In genomic region chr5:157267025-157267424, GRCh38 we compare ENCODE assay signal across 8 cellular contexts. TPM values are rescaled to one million over a fixed set of nuclear protein-coding genes. Genes with fewer than 3 reads are reported as not detected.
DNase-seq lines count a peak whose midpoint lies in the region; ATAC-seq, FAIRE-seq and TF ChIP-seq lines count a peak whose summit lies in the region.

No MANE protein-coding gene starts in this region.

- no peak for DNase-seq in GM06990 (ENCODE audit: extremely low read depth, insufficient read length)
- DNase-seq in frontal cortex (ENCODE audit: low spot score in 2 of 2): no peak

- no peak for ATAC-seq in GM18909 (IDR thresholded peaks at IDR 0.05; ENCODE audit: poor library complexity, unreplicated experiment)
- no peak for ATAC-seq in GM19463 (IDR thresholded peaks at IDR 0.05; ENCODE audit: unreplicated experiment)
- ATAC-seq in GM19395 (IDR thresholded peaks at IDR 0.05; ENCODE audit: unreplicated experiment): no peak

- H4K20me1 ChIP-seq in OCI-LY3 (ENCODE audit: insufficient read depth, low read length): peaks cover 4% of the 10 kb centered on the region; the same call in 1 of the 2 replicates

- 74 to 88% methylated on average over 3 of the region's 3 CpGs for WGBS in esophagus, 2 donors

- TF ChIP-seq CTCF in GM06990 (IDR thresholded peaks at IDR 0.05; ENCODE audit: insufficient read depth, low read length, poor library complexity, severe bottlenecking) (no peak), OCI-LY3 (IDR thresholded peaks at IDR 0.05; ENCODE audit: low read depth, low read length) (no peak), neutrophil (IDR thresholded peaks at IDR 0.05) (no peak)

- FAIRE-seq in frontal cortex (lab: Jason Lieb, UNC): no peak

- H3K27ac ChIP-seq in OCI-LY3 (ENCODE audit: low read length): peak overlapping the region; percentile 50; the same call in 1 of the 2 replicates
- no peak overlapping the region for H3K27ac ChIP-seq in esophagus (ENCODE audit: low read depth in 2 of 2, low read length in 1 of 2)
- H3K27ac ChIP-seq in neutrophil: peak overlapping the region; percentile 96

- no peak overlapping the region for H2AFZ ChIP-seq in OCI-LY3 (ENCODE audit: low read depth, low read length)

- H3K4me3 ChIP-seq in GM06990 (replicated peaks; ENCODE audit: low read depth, low read length): peak overlapping the region; percentile 82
- H3K4me3 ChIP-seq in OCI-LY3 (ENCODE audit: low read length): peak overlapping the region; percentile 97
- peak overlapping the region; percentile 60 to 63 for H3K4me3 ChIP-seq in esophagus (ENCODE audit: low read depth in 1 of 2, low read length in 2 of 2)
- H3K4me3 ChIP-seq in neutrophil (ENCODE audit: low read depth in 1 of 2, low read length in 1 of 2): peak overlapping the region; percentile 89 to 91

- peak overlapping the region; percentile 75 for H3K9ac ChIP-seq in OCI-LY3 (ENCODE audit: low read length)

- peak overlapping the region; percentile 94 for H3K4me2 ChIP-seq in OCI-LY3 (ENCODE audit: low read length)

- H3K27me3 ChIP-seq in GM06990 (replicated peaks; ENCODE audit: control insufficient read depth, insufficient read depth, low read length): no peaks in the 10 kb centered on the region
- H3K27me3 ChIP-seq in OCI-LY3 (ENCODE audit: low read depth, low read length): no peaks in the 10 kb centered on the region
- no peaks in the 10 kb centered on the region for H3K27me3 ChIP-seq in esophagus (ENCODE audit: control insufficient read depth in 1 of 2, insufficient read depth in 2 of 2, low read length in 2 of 2)
- H3K27me3 ChIP-seq in neutrophil: no peaks in the 10 kb centered on the region

- H3K4me1 ChIP-seq in OCI-LY3 (ENCODE audit: low read length) (peaks cover 40% of the 10 kb centered on the region), esophagus (ENCODE audit: control insufficient read depth in 2 of 2, insufficient read depth in 2 of 2, low read length in 1 of 2) (peaks cover 2 to 5% of the 10 kb centered on the region in 2 donors), neutrophil (ENCODE audit: control insufficient read depth in 1 of 2, insufficient read depth in 1 of 2, low read depth in 1 of 2, low read length in 1 of 2) (peaks cover 91 to 93% of the 10 kb centered on the region in 2 experiments)

- H3K79me2 ChIP-seq in OCI-LY3 (ENCODE audit: low read length): peaks cover 52% of the 10 kb centered on the region

- H3K9me3 ChIP-seq in OCI-LY3 (ENCODE audit: insufficient read depth, low read length) (peaks cover 10% of the 10 kb centered on the region; the same call in 1 of the 2 replicates), esophagus (ENCODE audit: control insufficient read depth in 2 of 2, insufficient read depth in 1 of 2, low read depth in 1 of 2, low read length in 1 of 2) (no peaks in the 10 kb centered on the region), neutrophil (no peaks in the 10 kb centered on the region)

- H3K36me3 ChIP-seq in GM06990 (ENCODE audit: control insufficient read depth, insufficient read depth, low read length) (no peaks in the 10 kb centered on the region), OCI-LY3 (replicated peaks; ENCODE audit: low read depth, low read length) (peaks cover 10% of the 10 kb centered on the region), esophagus (ENCODE audit: control insufficient read depth in 2 of 2, insufficient read depth in 2 of 2, low read length in 1 of 2) (no peaks in the 10 kb centered on the region), neutrophil (no peaks in the 10 kb centered on the region)

RNA-seq across cellular contexts. Expression of gene CYFIP2, which starts 1.1 kb away (rescaled TPM):
- polyA plus RNA-seq in esophagus: 1 to 10 TPM; 2.0 to 3.3 TPM
- total RNA-seq in frontal cortex: 71.7 TPM

Comparison
In these comparisons a context has a peak if more than half of its experiments do, and no peak if none do; other contexts are left out.
1. H3K27ac ChIP-seq: peak in OCI-LY3 (single experiment) and neutrophil (single experiment); none in esophagus (0 of 2).
2. Peak in every context shown above with its lines, with median percentiles within 50 percentile points of each other: H3K4me3 ChIP-seq.